In the genomic region with DNA sequence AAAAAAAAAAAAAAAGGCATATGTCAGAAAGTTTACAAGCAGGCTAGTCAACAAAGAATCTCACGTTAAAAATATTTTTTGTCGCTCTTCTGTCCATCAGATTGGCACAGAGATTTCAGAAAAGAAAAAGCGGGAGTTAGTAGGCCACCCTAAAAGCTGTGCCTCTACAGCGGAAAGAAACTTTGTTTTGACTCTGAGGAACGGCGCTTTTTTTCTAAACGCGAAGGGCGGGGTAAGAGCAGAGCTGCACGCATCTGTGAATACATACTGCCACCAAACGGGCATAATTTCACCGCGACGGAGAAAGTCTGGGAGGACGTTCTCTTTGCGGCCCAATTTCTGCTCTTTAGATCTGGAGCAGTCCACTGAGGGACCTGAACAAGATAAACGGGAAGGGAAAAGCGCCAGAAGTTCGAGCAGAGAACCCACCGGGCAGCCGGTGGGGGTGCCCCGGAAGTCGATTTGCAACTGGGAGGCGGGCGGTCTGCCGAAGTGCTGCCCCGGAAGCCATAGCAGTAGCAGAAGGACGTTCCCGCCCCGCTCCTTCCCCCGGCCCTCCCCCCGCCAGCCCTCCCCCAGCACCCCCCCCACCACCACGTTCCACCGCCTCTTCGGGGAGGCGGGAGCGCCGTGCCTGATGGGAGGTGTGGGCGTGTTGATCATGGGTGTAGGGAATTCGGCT, we compare ENCODE assay signal across 8 cellular contexts. TPM values are rescaled to one million over a fixed set of nuclear protein-coding genes. Genes with fewer than 3 reads are reported as not detected.
DNase-seq lines count a peak whose midpoint lies in the region; ATAC-seq and TF ChIP-seq lines count a peak whose summit lies in the region.
"Not testable (repeated sequence)": the region's sequence is repeated elsewhere in the genome, so short reads cannot be mapped to it uniquely, and the experiment has no call there.

No MANE protein-coding gene starts in this region.

- WGBS in gastroesophageal sphincter (ENCODE audit: low coverage in 1 of 2), 2 donors: no CpG with 5 or more reads among the region's 40 CpGs

- not testable (repeated sequence) for H4K20me1 ChIP-seq in OCI-LY1 (ENCODE audit: insufficient read depth, low read length); neural progenitor cell (ENCODE audit: low read depth)

- TF ChIP-seq POLR2A in gastroesophageal sphincter (IDR thresholded peaks at IDR 0.05): not testable (repeated sequence)

- H3K27ac Mint-ChIP-seq in activated T-helper 1 cell treated with anti-CD3 and anti-CD28 coated beads, Interleukin-12 subunit alpha, Interleukin-12 subunit beta, Interleukin-2, Interleukin-4 antibody, amounts not matched to agents 30 ng/mL and 10 ng/mL and 1 ng/mL, durations not matched to agents 14 hours and 24 hours and 36 hours: peak overlapping the region; percentile 99
- H3K27ac Mint-ChIP-seq in neural progenitor cell: not testable (repeated sequence)

- not testable (repeated sequence) for DNase-seq in A673 (ENCODE audit: low spot score); activated T-helper 1 cell treated with anti-CD3 and anti-CD28 coated beads, Interleukin-12 subunit alpha, Interleukin-12 subunit beta, Interleukin-2, Interleukin-4 antibody, amounts not matched to agents 30 ng/mL and 10 ng/mL and 1 ng/mL, durations not matched to agents 14 hours and 24 hours and 36 hours (ENCODE audit: low spot score); neural progenitor cell (ENCODE audit: low spot score)

- intact Hi-C loops in A673 (cut with micrococcal nuclease; ENCODE audit: unreplicated experiment): not testable (repeated sequence)
- intact Hi-C loops in activated T-helper 1 cell treated with anti-CD3 and anti-CD28 coated beads, Interleukin-12 subunit alpha, Interleukin-12 subunit beta, Interleukin-2, Interleukin-4 antibody, amounts not matched to agents 30 ng/mL and 10 ng/mL and 1 ng/mL, durations not matched to agents 14 hours and 24 hours and 36 hours (cut with micrococcal nuclease): loop anchor here (5.0 kb wide), 2 partner anchors 1537 to 1857 kb away; a partner anchor contains a TSS

- not testable (repeated sequence) for TF ChIP-seq CTCF in A673 (conservative IDR thresholded peaks at IDR 0.05; ENCODE audit: low read depth, low read length); OCI-LY1 (IDR thresholded peaks at IDR 0.05; ENCODE audit: low read length); gastroesophageal sphincter (IDR thresholded peaks at IDR 0.05); neural progenitor cell (IDR thresholded peaks at IDR 0.05)

- H3K27me3 ChIP-seq in A673 (replicated peaks; ENCODE audit: insufficient read depth, low read depth, low read length, poor library complexity); OCI-LY1 (ENCODE audit: insufficient read depth, low read length); gastroesophageal sphincter; neural progenitor cell: not testable (repeated sequence)

- H3K4me1 Mint-ChIP-seq in activated T-helper 1 cell treated with anti-CD3 and anti-CD28 coated beads, Interleukin-12 subunit alpha, Interleukin-12 subunit beta, Interleukin-2, Interleukin-4 antibody, amounts not matched to agents 30 ng/mL and 10 ng/mL and 1 ng/mL, durations not matched to agents 14 hours and 24 hours and 36 hours (ENCODE audit: low read depth): peaks cover 17% of the 10 kb centered on the region
- H3K4me1 Mint-ChIP-seq in neural progenitor cell: peaks cover 23% of the 10 kb centered on the region

- not testable (repeated sequence) for H3K27me3 Mint-ChIP-seq in activated T-helper 1 cell treated with anti-CD3 and anti-CD28 coated beads, Interleukin-12 subunit alpha, Interleukin-12 subunit beta, Interleukin-2, Interleukin-4 antibody, amounts not matched to agents 30 ng/mL and 10 ng/mL and 1 ng/mL, durations not matched to agents 14 hours and 24 hours and 36 hours (ENCODE audit: insufficient read depth); neural progenitor cell (ENCODE audit: insufficient read depth, low read depth)

- not testable (repeated sequence) for H2AFZ ChIP-seq in OCI-LY1 (ENCODE audit: low read length); neural progenitor cell (replicated peaks)

- H3F3A ChIP-seq in OCI-LY1 (ENCODE audit: insufficient read depth, low read length): not testable (repeated sequence)
- H3F3A ChIP-seq in neural progenitor cell (ENCODE audit: low read depth): peaks cover 16% of the 10 kb centered on the region

- not testable (repeated sequence) for H3K4me2 ChIP-seq in OCI-LY1 (ENCODE audit: low read length); neural progenitor cell

- H3K9ac ChIP-seq in OCI-LY1 (ENCODE audit: low read length): peak overlapping the region; percentile 57; the same call in 1 of the 2 replicates
- H3K9ac ChIP-seq in neural progenitor cell: not testable (repeated sequence)

- H3K4me3 ChIP-seq in A673 (ENCODE audit: low read depth, low read length, poor library complexity, severe bottlenecking) (peak overlapping the region; percentile 16), OCI-LY1 (ENCODE audit: low read depth, low read length, poor library complexity, severe bottlenecking) (peak overlapping the region; percentile 49)
- H3K4me3 ChIP-seq in gastroesophageal sphincter, neural progenitor cell: not testable (repeated sequence)

- H3K9me3 ChIP-seq in A673 (ENCODE audit: low read depth, low read length, poor library complexity, severe bottlenecking); OCI-LY1 (ENCODE audit: low read length); gastroesophageal sphincter; neural progenitor cell (ENCODE audit: low read depth): not testable (repeated sequence)

- not testable (repeated sequence) for BruUV-seq in A673 (replicated peaks; lab: Mats Ljungman, UMichigan)

- H3K36me3 ChIP-seq in A673 (ENCODE audit: insufficient read depth, low read length, poor library complexity, severe bottlenecking); OCI-LY1 (ENCODE audit: insufficient read depth, low read length); gastroesophageal sphincter; neural progenitor cell: not testable (repeated sequence)

- ATAC-seq in GM18909 (IDR thresholded peaks at IDR 0.05; ENCODE audit: poor library complexity, unreplicated experiment) (peak; percentile 58), GM21825 (IDR thresholded peaks at IDR 0.05; ENCODE audit: unreplicated experiment) (peak; percentile 53), HG03108 (IDR thresholded peaks at IDR 0.05; ENCODE audit: unreplicated experiment) (peak; percentile 46), gastroesophageal sphincter (peak; percentile 83)

- not testable (repeated sequence) for TF ChIP-seq EP300 in gastroesophageal sphincter (IDR thresholded peaks at IDR 0.05)

- H3K4me1 ChIP-seq in A673 (ENCODE audit: insufficient read depth, low read length, poor library complexity, severe bottlenecking): peaks cover 18% of the 10 kb centered on the region
- peaks cover 29% of the 10 kb centered on the region for H3K4me1 ChIP-seq in OCI-LY1 (ENCODE audit: insufficient read depth, low read length, severe bottlenecking)
- peaks cover 5 to 27% (median 5%) of the 10 kb centered on the region in 3 donors for H3K4me1 ChIP-seq in gastroesophageal sphincter
- peaks cover 19% of the 10 kb centered on the region for H3K4me1 ChIP-seq in neural progenitor cell

- not testable (repeated sequence) for H3K36me3 Mint-ChIP-seq in activated T-helper 1 cell treated with anti-CD3 and anti-CD28 coated beads, Interleukin-12 subunit alpha, Interleukin-12 subunit beta, Interleukin-2, Interleukin-4 antibody, amounts not matched to agents 30 ng/mL and 10 ng/mL and 1 ng/mL, durations not matched to agents 14 hours and 24 hours and 36 hours (ENCODE audit: low read depth); neural progenitor cell

- H3K27ac ChIP-seq in A673 (ENCODE audit: low read depth, low read length, poor library complexity, severe bottlenecking) (peak overlapping the region; percentile 70), OCI-LY1 (ENCODE audit: low read depth, low read length, poor library complexity, severe bottlenecking) (peak overlapping the region; percentile 95), gastroesophageal sphincter (peak overlapping the region in 1 of 4 donors; percentile 85)
- H3K27ac ChIP-seq in neural progenitor cell: not testable (repeated sequence)

- CTCF ChIA-PET in A673 (lab: Charles Lee): not testable (repeated sequence)

- H3K9me3 Mint-ChIP-seq in activated T-helper 1 cell treated with anti-CD3 and anti-CD28 coated beads, Interleukin-12 subunit alpha, Interleukin-12 subunit beta, Interleukin-2, Interleukin-4 antibody, amounts not matched to agents 30 ng/mL and 10 ng/mL and 1 ng/mL, durations not matched to agents 14 hours and 24 hours and 36 hours; neural progenitor cell: not testable (repeated sequence)

- not testable (repeated sequence) for H3K9me2 ChIP-seq in OCI-LY1 (ENCODE audit: low read depth, low read length)

- H3K79me2 ChIP-seq in OCI-LY1 (ENCODE audit: insufficient read depth, low read length); neural progenitor cell (ENCODE audit: low read depth): not testable (repeated sequence)

- POLR2A ChIA-PET in A673 (lab: Charles Lee; ENCODE audit: low non-redundant PET): not testable (repeated sequence)

- H3K4me3 Mint-ChIP-seq in activated T-helper 1 cell treated with anti-CD3 and anti-CD28 coated beads, Interleukin-12 subunit alpha, Interleukin-12 subunit beta, Interleukin-2, Interleukin-4 antibody, amounts not matched to agents 30 ng/mL and 10 ng/mL and 1 ng/mL, durations not matched to agents 14 hours and 24 hours and 36 hours: peak overlapping the region; percentile 86
- peak overlapping the region; percentile 64 for H3K4me3 Mint-ChIP-seq in neural progenitor cell

RNA-seq across cellular contexts. Expression of a gene that starts 23.6 kb away (rescaled TPM):
- total RNA-seq in A673 (2021) (29.3 and 37.0 TPM in 2 replicates), gastroesophageal sphincter (10 to 100 TPM; 12.5 to 25.9 (median 15.8) TPM), neural progenitor cell (ENCODE audit: low replicate concordance) (16.0 and 17.3 TPM in 2 replicates)
- total RNA-seq in activated T-helper 1 cell treated with anti-CD3 and anti-CD28 coated beads, Interleukin-12 subunit alpha, Interleukin-12 subunit beta, Interleukin-2, Interleukin-4 antibody, amounts not matched to agents 30 ng/mL and 10 ng/mL and 1 ng/mL, durations not matched to agents 14 hours and 24 hours and 36 hours: 43.4 and 44.9 TPM in 2 replicates
